ENCODE assay signal across 24 cellular contexts in genomic region chr11:132549001-132549400, GRCh38.
A peak's percentile ranks its signal among the peaks of the same experiment; 100 is the strongest.
DNase-seq lines count a peak whose midpoint lies in the region; ATAC-seq, FAIRE-seq and TF ChIP-seq lines count a peak whose summit lies in the region.
"Had no signal": no experiment of that assay in that cellular context is flagged by ENCODE, and none has a peak within 500 bp of the region (broad histone marks: within the 10 kb centered on the region; RNA-seq: fewer than 3 reads in every experiment).

No MANE protein-coding gene starts in this region.

- no peak overlapping the region for H3K27ac Mint-ChIP-seq in activated T-helper 2 cell treated with anti-CD3 and anti-CD28 coated beads, Interferon-gamma antibody, Interleukin-2, Interleukin-4, amounts not matched to agents 10 μg/mL and 5 μg/mL and 100 μg/mL, durations not matched to agents 14 hours and 24 hours and 36 hours
- H3K27ac Mint-ChIP-seq: B cell, GM23338, HFFc6 had no signal

- RAD21 ChIA-PET in GM12878 (lab: Charles Lee; ENCODE audit: unreplicated experiment): no interaction called here

- no peak for TF ChIP-seq RAD21 in GM12878 (IDR thresholded peaks at IDR 0.05; ENCODE audit: insufficient read depth, low read depth, low read length)

- CTCF ChIA-PET in GM12878 (lab: Yijun Ruan, JAX): interaction anchor here (1.8 kb wide), 1 partner anchor 10 kb away, joined by 4 read pairs; no protein-coding TSS in a partner anchor

- FAIRE-seq in GM12878 (lab: Jason Lieb, UNC): no peak
- FAIRE-seq: G401.6 had no signal

- WGBS in GM12878 (ENCODE audit: insufficient coverage, insufficient replicate concordance, low lambda C conversion rate, missing lambda C conversion rate): 38% methylated on average over 7 of the region's 7 CpGs

- no peak overlapping the region for H3K4me3 Mint-ChIP-seq in activated T-helper 2 cell treated with anti-CD3 and anti-CD28 coated beads, Interferon-gamma antibody, Interleukin-2, Interleukin-4, amounts not matched to agents 10 μg/mL and 5 μg/mL and 100 μg/mL, durations not matched to agents 14 hours and 24 hours and 36 hours (ENCODE audit: low read depth)
- H3K4me3 Mint-ChIP-seq: B cell, GM23338, HFFc6 had no signal

- no peaks in the 10 kb centered on the region for H3K27me3 ChIP-seq in GM12878 (replicated peaks in 1 of 2; ENCODE audit: control insufficient read depth in 2 of 2, insufficient read depth in 2 of 2, low read length in 1 of 2)
- H3K27me3 ChIP-seq: SJCRH30 had no signal

- no peak for TF ChIP-seq CTCF in GM12878 (IDR thresholded peaks at IDR 0.05 in 2 of 3, conservative IDR thresholded peaks at IDR 0.05 in 1 of 3; ENCODE audit: control insufficient read depth in 2 of 3, extremely low read depth in 1 of 3, insufficient read depth in 1 of 3, low read depth in 3 of 3, low read length in 3 of 3)

- no peak overlapping the region for H2AFZ ChIP-seq in GM12878 (ENCODE audit: control insufficient read depth, low read depth, low read length)
- H2AFZ ChIP-seq: GM23338 had no signal

- no peaks in the 10 kb centered on the region for H3K36me3 ChIP-seq in GM12878 (ENCODE audit: control insufficient read depth in 2 of 2, insufficient read depth in 2 of 2, low read length in 1 of 2)
- H3K36me3 ChIP-seq: HAP-1, SJCRH30 had no signal

- peak; percentile 65 for DNase-seq in EH (ENCODE audit: low read depth)
- peak; percentile 82 for DNase-seq in M059J (ENCODE audit: low read depth)
- no peak for DNase-seq in GM12878 (ENCODE audit: low read depth, low spot score)
- no peak for DNase-seq in activated naive CD4-positive, alpha-beta T cell (lab: John Stamatoyannopoulos, UW)
- no peak for DNase-seq in activated CD4-positive, CD25-positive, alpha-beta regulatory T cell (lab: John Stamatoyannopoulos, UW)
- no peak for DNase-seq in activated T-helper 2 cell treated with anti-CD3 and anti-CD28 coated beads, Interferon-gamma antibody, Interleukin-2, Interleukin-4, amounts not matched to agents 10 μg/mL and 5 μg/mL and 100 μg/mL, durations not matched to agents 14 hours and 24 hours and 36 hours (ENCODE audit: low spot score)
- no peak for DNase-seq in Kasumi-1 (lab: John Stamatoyannopoulos, UW)
- DNase-seq: Calu3, DMS79 treated with DMSO at 0.1 percent for 48 hours, HFFc6, KBM-7, NCI-H1105, NCI-H1436 treated with DMSO at 0.1 percent for 48 hours, NCI-H187 treated with DMSO at 0.1 percent for 48 hours, NCI-H2171 treated with DMSO at 0.1 percent for 48 hours, NCI-H524, NCI-H748 treated with DMSO at 0.1 percent for 48 hours, SJCRH30 had no signal

- TF ChIP-seq EP300 in GM12878 (IDR thresholded peaks at IDR 0.05; ENCODE audit: borderline replicate concordance in 1 of 2, control insufficient read depth in 1 of 2, low read depth in 2 of 2, low read length in 2 of 2): no peak

- H3K9me3 ChIP-seq in GM12878 (replicated peaks; ENCODE audit: control insufficient read depth, insufficient read depth, low read length): no peaks in the 10 kb centered on the region; the same call in 2 of the 3 replicates
- H3K9me3 ChIP-seq: HAP-1, SJCRH30 had no signal

- POLR2A ChIA-PET in GM12878 (lab: Charles Lee): no interaction called here

- H3K36me3 Mint-ChIP-seq in activated T-helper 2 cell treated with anti-CD3 and anti-CD28 coated beads, Interferon-gamma antibody, Interleukin-2, Interleukin-4, amounts not matched to agents 10 μg/mL and 5 μg/mL and 100 μg/mL, durations not matched to agents 14 hours and 24 hours and 36 hours (ENCODE audit: low read depth): no peaks in the 10 kb centered on the region

- intact Hi-C loops in GM12878 (cut with micrococcal nuclease; ENCODE audit: unreplicated experiment): no loop called here
- intact Hi-C loops in activated T-helper 2 cell treated with anti-CD3 and anti-CD28 coated beads, Interferon-gamma antibody, Interleukin-2, Interleukin-4, amounts not matched to agents 10 μg/mL and 5 μg/mL and 100 μg/mL, durations not matched to agents 14 hours and 24 hours and 36 hours (cut with micrococcal nuclease): no loop called here

- no peaks in the 10 kb centered on the region for H3K4me1 Mint-ChIP-seq in activated T-helper 2 cell treated with anti-CD3 and anti-CD28 coated beads, Interferon-gamma antibody, Interleukin-2, Interleukin-4, amounts not matched to agents 10 μg/mL and 5 μg/mL and 100 μg/mL, durations not matched to agents 14 hours and 24 hours and 36 hours (ENCODE audit: low read depth)
- H3K4me1 Mint-ChIP-seq: B cell, GM23338 had no signal

- no peak overlapping the region for H3K4me3 ChIP-seq in GM12878
- H3K4me3 ChIP-seq: GM23338, HAP-1, SJCRH30 had no signal

- H3K27me3 Mint-ChIP-seq in activated T-helper 2 cell treated with anti-CD3 and anti-CD28 coated beads, Interferon-gamma antibody, Interleukin-2, Interleukin-4, amounts not matched to agents 10 μg/mL and 5 μg/mL and 100 μg/mL, durations not matched to agents 14 hours and 24 hours and 36 hours (ENCODE audit: low read depth): no peaks in the 10 kb centered on the region
- H3K27me3 Mint-ChIP-seq: B cell had no signal

- no peaks in the 10 kb centered on the region for H4K20me1 ChIP-seq in GM12878 (ENCODE audit: control insufficient read depth, insufficient read depth)

- H3K9me3 Mint-ChIP-seq in activated T-helper 2 cell treated with anti-CD3 and anti-CD28 coated beads, Interferon-gamma antibody, Interleukin-2, Interleukin-4, amounts not matched to agents 10 μg/mL and 5 μg/mL and 100 μg/mL, durations not matched to agents 14 hours and 24 hours and 36 hours: peaks cover 18% of the 10 kb centered on the region
- H3K9me3 Mint-ChIP-seq: GM23338 had no signal

- no peaks in the 10 kb centered on the region for H3K4me1 ChIP-seq in GM12878 (ENCODE audit: control insufficient read depth, insufficient read depth, low read length)
- H3K4me1 ChIP-seq: HAP-1, SJCRH30 had no signal

- no peak overlapping the region for H3K27ac ChIP-seq in GM12878 (ENCODE audit: control insufficient read depth, insufficient read depth)
- H3K27ac ChIP-seq: SJCRH30 had no signal

- BruUV-seq in GM12878 (replicated peaks; lab: Mats Ljungman, UMichigan): no TSS peak

- in situ Hi-C loops in GM12878 (cut with MboI): no loop called here

- SMC1A ChIA-PET in GM12878 (lab: Charles Lee; ENCODE audit: uncharacterized antibody, unreplicated experiment): no interaction called here

- H3K4me2 ChIP-seq in GM12878 (ENCODE audit: control insufficient read depth, insufficient read depth): no peak overlapping the region
- H3K4me2 ChIP-seq: GM23338 had no signal

- H3K79me2 ChIP-seq in GM12878 (ENCODE audit: control insufficient read depth, insufficient read depth, low read length): no peaks in the 10 kb centered on the region

- no peak for ATAC-seq in GM12878
- ATAC-seq: GM23338, Right ventricle myocardium inferior, SK-N-SH treated with all-trans-retinoic acid at 6 μM for 48 hours had no signal

- TF ChIP-seq POLR2A in GM12878 (IDR thresholded peaks at IDR 0.05; ENCODE audit: low read depth, low read length): no peak

- H3K9ac ChIP-seq in GM12878 (ENCODE audit: control insufficient read depth, insufficient read depth, low read length): no peak overlapping the region

TF ChIP-seq in GM12878, 131 proteins besides CTCF, POLR2A, EP300 and RAD21:
- TF ChIP-seq CREB1 (IDR thresholded peaks at IDR 0.05; ENCODE audit: low read depth) (no peak), NR2F1 (conservative IDR thresholded peaks at IDR 0.05) (0 out of 2 replicates have a peak, but pooled peaks have one; percentile 13), ZNF384 (IDR thresholded peaks at IDR 0.05; ENCODE audit: borderline replicate concordance, low read depth, low read length) (no peak)

Comparison
In these comparisons a context has a peak if more than half of its experiments do, and no peak if none do; other contexts are left out.
1. DNase-seq: peak in EH (single experiment) and M059J (single experiment); none in GM12878 (single experiment), activated naive CD4-positive, alpha-beta T cell (0 of 4), activated CD4-positive, CD25-positive, alpha-beta regulatory T cell (0 of 4), activated T-helper 2 cell treated with anti-CD3 and anti-CD28 coated beads, Interferon-gamma antibody, Interleukin-2, Interleukin-4, amounts not matched to agents 10 μg/mL and 5 μg/mL and 100 μg/mL, durations not matched to agents 14 hours and 24 hours and 36 hours (single experiment) and Kasumi-1 (0 of 2).